In the genomic region with DNA sequence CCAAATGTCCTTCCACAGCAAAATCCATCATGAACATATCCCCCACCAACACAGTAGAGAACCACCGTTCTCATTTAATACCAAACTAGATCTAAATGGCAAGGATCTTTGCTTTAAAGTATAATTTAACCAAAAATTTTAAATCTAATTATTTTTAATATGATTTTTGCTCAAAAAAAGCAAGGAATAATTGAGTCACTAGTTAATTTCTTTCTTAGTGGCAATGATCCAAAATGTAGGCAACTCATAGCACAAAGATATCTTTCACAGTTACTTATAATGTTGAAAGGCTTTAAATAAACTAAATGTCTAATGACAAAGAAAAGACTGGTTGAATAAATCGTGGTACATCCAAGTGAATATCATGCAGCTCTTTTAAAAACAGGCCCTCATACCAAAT, we compare ENCODE assay signal across 17 cellular contexts. TPM values are rescaled to one million over a fixed set of nuclear protein-coding genes. Genes with fewer than 3 reads are reported as not detected.
DNase-seq lines count a peak whose midpoint lies in the region; ATAC-seq and TF ChIP-seq lines count a peak whose summit lies in the region.
"Had no signal": no experiment of that assay in that cellular context is flagged by ENCODE, and none has a peak within 500 bp of the region (broad histone marks: within the 10 kb centered on the region; RNA-seq: fewer than 3 reads in every experiment).

No MANE protein-coding gene starts in this region.

- H3F3A ChIP-seq in GM23338 (replicated peaks; ENCODE audit: low read depth): no peaks in the 10 kb centered on the region

- H3K36me3 ChIP-seq in GM23338 (ENCODE audit: insufficient read depth) (no peaks in the 10 kb centered on the region), RWPE2 (ENCODE audit: low read depth) (peaks cover 5% of the 10 kb centered on the region; the same call in 1 of the 2 replicates), trophoblast cell (ENCODE audit: control insufficient read depth in 1 of 2, insufficient read depth in 2 of 2, low read length in 2 of 2) (no peaks in the 10 kb centered on the region)

- no peak overlapping the region for H4K91ac ChIP-seq in trophoblast cell (ENCODE audit: low read depth, low read length)

- H3K9me3 ChIP-seq in RWPE2 (ENCODE audit: severe bottlenecking): no peaks in the 10 kb centered on the region
- no peaks in the 10 kb centered on the region for H3K9me3 ChIP-seq in trophoblast cell (ENCODE audit: insufficient read depth, low read depth, low read length)

- peak overlapping the region; percentile 62 for H3K4ac ChIP-seq in trophoblast cell (ENCODE audit: low read depth, low read length)

- H3K23ac ChIP-seq in trophoblast cell (ENCODE audit: low read length): no peak overlapping the region

- H3K14ac ChIP-seq in trophoblast cell (ENCODE audit: low read length): no peak overlapping the region

- H2BK12ac ChIP-seq in trophoblast cell (ENCODE audit: low read length): no peak overlapping the region

- DNase-seq in GM23338 (ENCODE audit: low spot score) (no peak), RWPE2 (ENCODE audit: low spot score) (no peak), fibroblast of mammary gland (ENCODE audit: low read depth) (peak; percentile 24), trophoblast cell (no peak), NCI-H510A treated with DMSO at 0.1 percent for 48 hours (lab: John Stamatoyannopoulos, UW) (no peak), NCI-H146 (lab: John Stamatoyannopoulos, UW) (no peak)
- DNase-seq: AML-193; DMS53; KBM-7; NCI-H1048; NCI-H2107; NCI-H226; NCI-H69; NK-92 treated with Interleukin-12 subunit alpha and Interleukin-12 subunit beta, amount 100 ng/mL, for 24 hours; SHP77 had no signal

- H3K4me3 ChIP-seq in GM23338 (no peak overlapping the region), RWPE2 (ENCODE audit: severe bottlenecking) (no peak overlapping the region), fibroblast of mammary gland (ENCODE audit: control insufficient read depth, low read depth, low read length) (no peak overlapping the region), trophoblast cell (ENCODE audit: low read depth, low read length) (no peak overlapping the region)

- H3K9me3 Mint-ChIP-seq in GM23338: no peaks in the 10 kb centered on the region

- H3K79me1 ChIP-seq in trophoblast cell (ENCODE audit: low read length): no peaks in the 10 kb centered on the region

- no peak overlapping the region for H3K18ac ChIP-seq in trophoblast cell (ENCODE audit: low read length)

- peaks cover 26% of the 10 kb centered on the region for H3K4me1 Mint-ChIP-seq in GM23338

- H3K9ac ChIP-seq in trophoblast cell (ENCODE audit: low read length): no peak overlapping the region

- no peaks in the 10 kb centered on the region for H3K9me2 ChIP-seq in GM23338 (ENCODE audit: insufficient read depth)

- H3K27me3 ChIP-seq in GM23338 (ENCODE audit: insufficient read depth): no peaks in the 10 kb centered on the region
- H3K27me3 ChIP-seq in RWPE2 (ENCODE audit: insufficient read depth, poor library complexity, severe bottlenecking): no peaks in the 10 kb centered on the region
- H3K27me3 ChIP-seq in trophoblast cell (ENCODE audit: insufficient read depth, low read length): no peaks in the 10 kb centered on the region

- TF ChIP-seq CTCF in GM23338 (conservative IDR thresholded peaks at IDR 0.05; ENCODE audit: low read depth in 2 of 2) (no peak), RWPE2 (IDR thresholded peaks at IDR 0.05; ENCODE audit: poor library complexity, severe bottlenecking) (no peak), fibroblast of mammary gland (conservative IDR thresholded peaks at IDR 0.05; ENCODE audit: control insufficient read depth, insufficient read depth, low read depth, low read length) (no peak)

- H4K12ac ChIP-seq in trophoblast cell (ENCODE audit: low read depth, low read length): no peak overlapping the region

- H2AK5ac ChIP-seq in trophoblast cell (ENCODE audit: low read length): no peak overlapping the region

- H2BK5ac ChIP-seq in trophoblast cell (ENCODE audit: low read depth, low read length, poor library complexity): no peak overlapping the region

- no peak overlapping the region for H2BK120ac ChIP-seq in trophoblast cell (ENCODE audit: insufficient read depth, low read length, poor library complexity)

- H3K27ac Mint-ChIP-seq in GM23338: peak overlapping the region; percentile 26; the same call in 1 of the 2 replicates

- ATAC-seq in GM23338 (no peak), RWPE2 (ENCODE audit: low read depth) (no peak), GM21619 (IDR thresholded peaks at IDR 0.05; ENCODE audit: unreplicated experiment) (no peak)
- ATAC-seq: Panc1 had no signal

- H3K36me3 Mint-ChIP-seq in GM23338 (ENCODE audit: low read depth): no peaks in the 10 kb centered on the region

- H3K27ac ChIP-seq in GM23338 (ENCODE audit: low read depth): peak overlapping the region; percentile 86
- H3K27ac ChIP-seq in RWPE2 (ENCODE audit: poor library complexity, severe bottlenecking): peak overlapping the region; percentile 73
- no peak overlapping the region for H3K27ac ChIP-seq in trophoblast cell (ENCODE audit: low read depth, low read length)

- no peak overlapping the region for H3K4me2 ChIP-seq in GM23338
- no peak overlapping the region for H3K4me2 ChIP-seq in trophoblast cell (ENCODE audit: low read length)

- H3K4me1 ChIP-seq in GM23338 (ENCODE audit: insufficient read depth): peaks cover 11% of the 10 kb centered on the region
- H3K4me1 ChIP-seq in RWPE2 (ENCODE audit: insufficient read depth, poor library complexity, severe bottlenecking): peaks cover 11% of the 10 kb centered on the region
- peaks cover 0 to 5% of the 10 kb centered on the region in 2 experiments for H3K4me1 ChIP-seq in trophoblast cell (ENCODE audit: control insufficient read depth in 1 of 2, insufficient read depth in 2 of 2, low read length in 2 of 2)

- H3K27me3 Mint-ChIP-seq in GM23338 (ENCODE audit: insufficient read depth, low read depth, poor library complexity): peaks cover 5% of the 10 kb centered on the region

- 0 out of 2 replicates have a peak, but pooled peaks cover 5% of the 10 kb centered on the region for H4K20me1 ChIP-seq in GM23338 (replicated peaks; ENCODE audit: insufficient read depth)

- no peak overlapping the region for H3K4me3 Mint-ChIP-seq in GM23338

- H2AFZ ChIP-seq in GM23338: no peak overlapping the region
- H2AFZ ChIP-seq in trophoblast cell (ENCODE audit: insufficient read depth, low read length, poor library complexity): no peak overlapping the region

- no peak overlapping the region for H4K8ac ChIP-seq in trophoblast cell (ENCODE audit: low read depth, low read length)

- WGBS in trophoblast cell (ENCODE audit: extremely low coverage, insufficient coverage, insufficient read length): no CpG with 5 or more reads among the region's 2 CpGs

- H3K79me2 ChIP-seq in GM23338 (replicated peaks; ENCODE audit: insufficient read depth) (peaks cover 91% of the 10 kb centered on the region), trophoblast cell (ENCODE audit: control insufficient read depth, insufficient read depth, low read length, poor library complexity) (peaks cover 2% of the 10 kb centered on the region)

TF ChIP-seq in GM23338, 12 proteins besides CTCF, POLR2A, EP300 and RAD21:
- no peak for TF ChIP-seq EZH2 (IDR thresholded peaks at IDR 0.05; ENCODE audit: low read depth, unreplicated experiment)
- TF ChIP-seq, protein P1, sequence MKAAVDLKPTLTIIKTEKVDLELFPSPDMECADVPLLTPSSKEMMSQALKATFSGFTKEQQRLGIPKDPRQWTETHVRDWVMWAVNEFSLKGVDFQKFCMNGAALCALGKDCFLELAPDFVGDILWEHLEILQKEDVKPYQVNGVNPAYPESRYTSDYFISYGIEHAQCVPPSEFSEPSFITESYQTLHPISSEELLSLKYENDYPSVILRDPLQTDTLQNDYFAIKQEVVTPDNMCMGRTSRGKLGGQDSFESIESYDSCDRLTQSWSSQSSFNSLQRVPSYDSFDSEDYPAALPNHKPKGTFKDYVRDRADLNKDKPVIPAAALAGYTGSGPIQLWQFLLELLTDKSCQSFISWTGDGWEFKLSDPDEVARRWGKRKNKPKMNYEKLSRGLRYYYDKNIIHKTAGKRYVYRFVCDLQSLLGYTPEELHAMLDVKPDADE (IDR thresholded peaks at IDR 0.05): no peak
- no peak for TF ChIP-seq ZNF331 (CRISPR knock-in tag; IDR thresholded peaks at IDR 0.05; ENCODE audit: low read depth)

RNA-seq across cellular contexts. Expression of gene PTPN2, which starts 20.4 kb away (rescaled TPM):
- 49.9 and 57.5 TPM in 2 replicates for total RNA-seq in GM23338 (2014; rRNA removed; shearing (Covaris generic))
- 52.4 and 65.5 TPM in 2 replicates for polyA plus RNA-seq in GM23338 (2016; fragmentation: Nextera tagmentation; extraction: Ambion mirVana)
- polyA plus RNA-seq in trophoblast cell (2013): 23.3 and 26.4 TPM in 2 replicates
